ENCODE assay signal across 24 cellular contexts in the genomic region with DNA sequence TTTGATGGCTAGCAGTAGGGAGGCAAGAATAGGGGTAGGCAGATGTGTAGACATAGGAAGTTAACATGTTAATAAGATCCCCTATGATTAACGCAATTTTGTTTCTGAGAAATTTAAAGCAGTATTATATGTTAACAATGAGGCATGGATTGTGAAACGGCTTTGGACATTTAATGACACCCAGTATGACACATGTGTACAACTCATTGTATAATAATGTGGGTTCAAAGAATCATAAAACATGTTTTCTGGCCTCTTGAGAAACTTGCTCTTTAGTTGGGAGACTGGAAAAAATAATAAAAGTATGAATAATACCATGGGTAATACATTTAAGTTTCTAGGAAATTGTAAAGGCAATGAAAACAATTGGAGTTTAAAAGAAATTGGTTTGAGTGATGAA.
"Had no signal": no experiment of that assay in that cellular context is flagged by ENCODE, and none has a peak within 500 bp of the region (broad histone marks: within the 10 kb centered on the region; RNA-seq: fewer than 3 reads in every experiment).

No MANE protein-coding gene starts in this region.

- H3K9me3 Mint-ChIP-seq: endodermal cell, memory B cell, nephron had no signal

- H3K27me3 Mint-ChIP-seq: activated B cell treated with CpG ODN at 0.5 μM for 24 hours; activated CD4-positive, alpha-beta T cell treated with anti-CD3 and anti-CD28 coated beads for 36 hours; activated naive CD8-positive, alpha-beta T cell treated with anti-CD3 and anti-CD28 coated beads for 36 hours; memory B cell; T-helper 17 cell had no signal

- H3K4me1 Mint-ChIP-seq: activated B cell treated with CpG ODN at 0.5 μM for 24 hours; activated CD4-positive, alpha-beta T cell treated with anti-CD3 and anti-CD28 coated beads for 36 hours; activated naive CD8-positive, alpha-beta T cell treated with anti-CD3 and anti-CD28 coated beads for 36 hours; endodermal cell; memory B cell; nephron; T-helper 17 cell had no signal

- H3K27me3 ChIP-seq: neutrophil, pancreas, thyroid gland had no signal

- H3K4me3 Mint-ChIP-seq: activated B cell treated with CpG ODN at 0.5 μM for 24 hours; activated CD4-positive, alpha-beta T cell treated with anti-CD3 and anti-CD28 coated beads for 36 hours; activated naive CD8-positive, alpha-beta T cell treated with anti-CD3 and anti-CD28 coated beads for 36 hours; activated T-cell treated with anti-CD3 and anti-CD28 coated beads, Interleukin-2, amount 50 U/mL, for 4 hours; endodermal cell; memory B cell; nephron; T-helper 17 cell had no signal

- DNase-seq: activated B cell treated with CpG ODN at 0.5 μM for 24 hours; activated CD4-positive, alpha-beta T cell treated with anti-CD3 and anti-CD28 coated beads for 36 hours; activated CD4-positive, alpha-beta T cell treated with anti-CD3 and anti-CD28 coated beads, Interleukin-2, amount 50 U/mL, for 4 hours; activated CD8-positive, alpha-beta memory T cell treated with anti-CD3 and anti-CD28 coated beads, Interleukin-2, amount 50 U/mL, for 48 hours; activated naive CD4-positive, alpha-beta T cell treated with Interleukin-2 at 50 U/mL for 16 hours; activated naive CD8-positive, alpha-beta T cell treated with anti-CD3 and anti-CD28 coated beads for 36 hours; activated T-cell treated with anti-CD3 and anti-CD28 coated beads, Interleukin-2, amount 50 U/mL, for 4 hours; amniotic stem cell; cortex of kidney; endodermal cell; heart left ventricle; left ventricle myocardium superior; pancreas; right cardiac atrium; stimulated activated CD4-positive, alpha-beta T cell treated with anti-CD3 and anti-CD28 coated beads, Interleukin-12 subunit alpha, Interleukin-12 subunit beta, amount 100 ng/mL, for 4 hours; stimulated activated CD4-positive, alpha-beta T cell treated with anti-CD3 and anti-CD28 coated beads, Interleukin-4, amount 100 ng/mL, for 4 hours; stimulated activated naive CD8-positive, alpha-beta T cell treated with anti-CD3 and anti-CD28 coated beads, Interleukin-15, Interleukin-2, amounts not matched to agents 100 U/mL and 50 U/mL, for 24 hours; substantia nigra; T-helper 17 cell; thyroid gland had no signal

- H3K9me3 ChIP-seq: neutrophil, pancreas, thyroid gland had no signal

- H3K4me3 ChIP-seq: heart left ventricle, pancreas, thyroid gland had no signal

- H3K36me3 ChIP-seq: heart left ventricle, neutrophil, pancreas, thyroid gland had no signal

- H3K4me1 ChIP-seq: heart left ventricle, pancreas, thyroid gland had no signal

- H3K27ac Mint-ChIP-seq: activated B cell treated with CpG ODN at 0.5 μM for 24 hours; activated CD4-positive, alpha-beta T cell treated with anti-CD3 and anti-CD28 coated beads for 36 hours; activated naive CD8-positive, alpha-beta T cell treated with anti-CD3 and anti-CD28 coated beads for 36 hours; activated T-helper 2 cell treated with anti-CD3 and anti-CD28 coated beads, Interferon-gamma antibody, Interleukin-2, Interleukin-4, amounts not matched to agents 10 μg/mL and 5 μg/mL and 100 μg/mL, durations not matched to agents 14 hours and 24 hours and 36 hours; endodermal cell; memory B cell; nephron; T-helper 17 cell had no signal

- H3K36me3 Mint-ChIP-seq: activated naive CD8-positive, alpha-beta T cell treated with anti-CD3 and anti-CD28 coated beads for 36 hours; memory B cell had no signal

- H3K27ac ChIP-seq: heart left ventricle, neutrophil, pancreas, thyroid gland had no signal
